8 cellular contexts compared by ENCODE assay signal in genomic region chr6:150143521-150144293, GRCh38. TPM values are rescaled to one million over a fixed set of nuclear protein-coding genes. Genes with fewer than 3 reads are reported as not detected.
DNase-seq lines count a peak whose midpoint lies in the region; ATAC-seq, FAIRE-seq and TF ChIP-seq lines count a peak whose summit lies in the region.

No MANE protein-coding gene starts in this region.

- no peak overlapping the region for H2BK5ac ChIP-seq in mesenchymal stem cell (ENCODE audit: low read depth, low read length, poor library complexity, severe bottlenecking)

- H3K4me1 Mint-ChIP-seq in activated naive CD4-positive, alpha-beta T cell treated with anti-CD3 and anti-CD28 coated beads, Interleukin-2, amount 50 U/mL, for 24 hours, result peaks cover 5% of the 10 kb centered on the region

- H3K4me1 ChIP-seq in mesenchymal stem cell (ENCODE audit: control insufficient read depth, insufficient read depth, low read depth, low read length) (peaks cover 22% of the 10 kb centered on the region), aorta (ENCODE audit: control insufficient read depth in 1 of 2, insufficient read depth in 2 of 2, low read length in 2 of 2) (peaks cover 0 to 3% of the 10 kb centered on the region in 2 donors)

- no peak for ATAC-seq in aorta (ENCODE audit: low FRiP score)
- no peak for ATAC-seq in GM18870 (IDR thresholded peaks at IDR 0.05; ENCODE audit: unreplicated experiment)

- TF ChIP-seq CTCF in bronchial epithelial cell (IDR thresholded peaks at IDR 0.05; ENCODE audit: insufficient read depth, low read length, severe bottlenecking), result no peak

- peak overlapping the region; percentile 19 for H3K4me3 Mint-ChIP-seq in activated naive CD4-positive, alpha-beta T cell treated with anti-CD3 and anti-CD28 coated beads, Interleukin-2, amount 50 U/mL, for 24 hours

- no peak overlapping the region for H2AFZ ChIP-seq in mesenchymal stem cell (ENCODE audit: low read depth, low read length)

- H2BK15ac ChIP-seq in mesenchymal stem cell (ENCODE audit: low read depth, poor library complexity, severe bottlenecking), result no peak overlapping the region

- no peak overlapping the region for H3K14ac ChIP-seq in mesenchymal stem cell (ENCODE audit: low read length in 2 of 2)

- H3K36me3 Mint-ChIP-seq in activated naive CD4-positive, alpha-beta T cell treated with anti-CD3 and anti-CD28 coated beads, Interleukin-2, amount 50 U/mL, for 24 hours, result no peaks in the 10 kb centered on the region

- peak overlapping the region; percentile 76 for H3K4me3 ChIP-seq in bronchial epithelial cell (ENCODE audit: low read depth, low read length)
- peak overlapping the region; percentile 59 to 72 for H3K4me3 ChIP-seq in mesenchymal stem cell (ENCODE audit: insufficient read depth in 1 of 2, low read depth in 1 of 2, low read length in 2 of 2)
- peak overlapping the region; percentile 40 to 52 for H3K4me3 ChIP-seq in aorta (ENCODE audit: low read length in 2 of 2)

- H3K36me3 ChIP-seq in bronchial epithelial cell (ENCODE audit: control insufficient read depth, insufficient read depth, low read length) (peaks cover 7% of the 10 kb centered on the region), mesenchymal stem cell (ENCODE audit: control insufficient read depth in 1 of 2, insufficient read depth in 2 of 2, low read depth in 1 of 2, low read length in 2 of 2) (no peaks in the 10 kb centered on the region), aorta (ENCODE audit: control insufficient read depth in 1 of 2, insufficient read depth in 2 of 2, low read length in 1 of 2) (no peaks in the 10 kb centered on the region)

- H3K4ac ChIP-seq in mesenchymal stem cell (ENCODE audit: low read depth in 1 of 2, low read length in 2 of 2), result no peak overlapping the region

- H3K23ac ChIP-seq in mesenchymal stem cell (ENCODE audit: low read length in 2 of 2), result no peak overlapping the region

- peak overlapping the region; percentile 35 for H3K9ac ChIP-seq in mesenchymal stem cell (ENCODE audit: low read length)

- H3K27me3 ChIP-seq in bronchial epithelial cell (ENCODE audit: control insufficient read depth, insufficient read depth, low read length), result no peaks in the 10 kb centered on the region
- H3K27me3 ChIP-seq in mesenchymal stem cell (ENCODE audit: control insufficient read depth in 1 of 2, insufficient read depth in 1 of 2, low read length in 2 of 2), result peaks cover 4 to 72% of the 10 kb centered on the region in 2 experiments
- H3K27me3 ChIP-seq in aorta (ENCODE audit: control insufficient read depth in 1 of 2, insufficient read depth in 2 of 2, low read length in 1 of 2), result peaks cover 0 to 1% of the 10 kb centered on the region in 2 donors

- no peak overlapping the region for H2BK12ac ChIP-seq in mesenchymal stem cell (ENCODE audit: low read length in 2 of 2)

- no peak for TF ChIP-seq POLR2A in erythroblast (IDR thresholded peaks at IDR 0.05; ENCODE audit: low read length)

- H4K8ac ChIP-seq in mesenchymal stem cell (ENCODE audit: low read length), result no peak overlapping the region

- peaks cover 2% of the 10 kb centered on the region for H3K79me1 ChIP-seq in mesenchymal stem cell (replicated peaks; ENCODE audit: low read length, poor library complexity, severe bottlenecking)

- no peaks in the 10 kb centered on the region for H3K9me3 Mint-ChIP-seq in activated naive CD4-positive, alpha-beta T cell treated with anti-CD3 and anti-CD28 coated beads, Interleukin-2, amount 50 U/mL, for 24 hours

- intact Hi-C loops in aorta (cut with DNase I), result no loop called here

- no peak overlapping the region for H3K27ac ChIP-seq in mesenchymal stem cell (ENCODE audit: low read length, poor library complexity, severe bottlenecking)
- no peak overlapping the region for H3K27ac ChIP-seq in aorta (ENCODE audit: low read depth in 1 of 2, low read length in 2 of 2)

- H4K91ac ChIP-seq in mesenchymal stem cell (ENCODE audit: low read length), result no peak overlapping the region

- DNase-seq in activated naive CD4-positive, alpha-beta T cell treated with anti-CD3 and anti-CD28 coated beads, Interleukin-2, amount 50 U/mL, for 16 hours, result no peak
- no peak for DNase-seq in bronchial epithelial cell (ENCODE audit: low read depth)
- no peak for DNase-seq in mesenchymal stem cell
- DNase-seq in aorta, result peak in 1 of 2 donors; percentile 73
- DNase-seq in activated CD4-positive, CD25-positive, alpha-beta regulatory T cell treated with anti-CD3 and anti-CD28 coated beads, Interleukin-2, amount 50 U/mL, for 72 hours, result no peak
- no peak for DNase-seq in erythroblast (lab: John Stamatoyannopoulos, UW)

- H2BK120ac ChIP-seq in mesenchymal stem cell (ENCODE audit: low read depth, low read length), result no peak overlapping the region

- no peak overlapping the region for H2AK5ac ChIP-seq in mesenchymal stem cell (ENCODE audit: low read length, severe bottlenecking)

- FAIRE-seq in bronchial epithelial cell (lab: Jason Lieb, UNC), result no peak

- H3K9me3 ChIP-seq in mesenchymal stem cell (ENCODE audit: control insufficient read depth, low read length) (no peaks in the 10 kb centered on the region), aorta (ENCODE audit: control insufficient read depth, low read length) (no peaks in the 10 kb centered on the region)

- H3K18ac ChIP-seq in mesenchymal stem cell (ENCODE audit: low read depth in 1 of 2, low read length in 2 of 2), result no peak overlapping the region

- peak overlapping the region; percentile 98 for H3K4me2 ChIP-seq in mesenchymal stem cell (ENCODE audit: low read length, poor library complexity, severe bottlenecking)

- H3K27ac Mint-ChIP-seq in activated naive CD4-positive, alpha-beta T cell treated with anti-CD3 and anti-CD28 coated beads, Interleukin-2, amount 50 U/mL, for 24 hours, result no peak overlapping the region

- WGBS in mesenchymal stem cell, result 7% methylated on average over 46 of the region's 53 CpGs
- 3% methylated on average over 44 to 53 of the region's 53 CpGs for WGBS in aorta, 2 donors

- peaks cover 49% of the 10 kb centered on the region for H3K27me3 Mint-ChIP-seq in activated naive CD4-positive, alpha-beta T cell treated with anti-CD3 and anti-CD28 coated beads, Interleukin-2, amount 50 U/mL, for 24 hours

RNA-seq across cellular contexts. Expression of gene PPP1R14C, which starts 0.9 kb away (rescaled TPM):
- 72.1 and 80.0 TPM in 2 replicates for total RNA-seq in bronchial epithelial cell
- polyA plus RNA-seq in mesenchymal stem cell (2013, experiment 1 of 2), result not detected
- not detected for polyA plus RNA-seq in mesenchymal stem cell (2013, experiment 2 of 2)
- total RNA-seq in aorta, result under 1 TPM; 0.18 to 0.58 TPM
- 1 to 10 TPM in 1 of 2 donors, under 1 TPM in 1; 0.38 to 2.8 TPM for polyA plus RNA-seq in aorta

Comparison
In these comparisons a context has a peak if more than half of its experiments do, and no peak if none do; other contexts are left out.
1. RNA of gene PPP1R14C, which starts 0.9 kb away (total RNA-seq): 72.1 to 80.0 TPM in bronchial epithelial cell; 0.18 to 0.58 TPM in aorta; every median in the first group is over 10 times any median in the second.
2. Peak in every context shown above with its lines, with median percentiles within 50 percentile points of each other: H3K4me3 ChIP-seq.